ENCODE assay signal across 23 cellular contexts in genomic region chr11:27820249-27820648, GRCh38.
"Had no signal": no experiment of that assay in that cellular context is flagged by ENCODE, and none has a peak within 500 bp of the region (broad histone marks: within the 10 kb centered on the region; RNA-seq: fewer than 3 reads in every experiment).

No MANE protein-coding gene starts in this region.

- H3K4me3 ChIP-seq: sigmoid colon, testis, vagina had no signal

- H3K27me3 Mint-ChIP-seq: activated CD4-positive, alpha-beta memory T cell treated with anti-CD3 and anti-CD28 coated beads, Interleukin-2, amount 10 ng/mL, durations not matched to agents 7 days and 5 days; activated CD4-positive, alpha-beta T cell treated with anti-CD3 and anti-CD28 coated beads, Interleukin-2, amount 10 ng/mL, durations not matched to agents 24 days and 14 days; activated naive CD4-positive, alpha-beta T cell treated with anti-CD3 and anti-CD28 coated beads, Interleukin-2, amount 10 ng/mL, durations not matched to agents 7 days and 5 days; natural killer cell treated with Interleukin-12 subunit alpha and Interleukin-12 subunit beta and Interleukin-15 and Interleukin-18, amount 100 ng/mL, for 72 hours; stimulated activated naive B cell treated with anti-CD40 and anti-IgM and Interleukin-4, amounts not matched to agents 10 μg/mL and 1 μg/mL and 100 μg/mL, for 72 hours had no signal

- H3K36me3 Mint-ChIP-seq: activated naive CD4-positive, alpha-beta T cell treated with anti-CD3 and anti-CD28 coated beads, Interleukin-2, amount 10 ng/mL, durations not matched to agents 7 days and 5 days; natural killer cell treated with Interleukin-12 subunit alpha and Interleukin-12 subunit beta and Interleukin-15 and Interleukin-18, amount 100 ng/mL, for 72 hours; stimulated activated naive B cell treated with anti-CD40 and anti-IgM and Interleukin-4, amounts not matched to agents 10 μg/mL and 1 μg/mL and 100 μg/mL, for 72 hours had no signal

- H3K4me1 Mint-ChIP-seq: activated CD4-positive, alpha-beta memory T cell treated with anti-CD3 and anti-CD28 coated beads, Interleukin-2, amount 10 ng/mL, durations not matched to agents 7 days and 5 days; activated CD4-positive, alpha-beta T cell treated with anti-CD3 and anti-CD28 coated beads, Interleukin-2, amount 10 ng/mL, durations not matched to agents 24 days and 14 days; activated naive CD4-positive, alpha-beta T cell treated with anti-CD3 and anti-CD28 coated beads, Interleukin-2, amount 10 ng/mL, durations not matched to agents 7 days and 5 days; stimulated activated naive B cell treated with anti-CD40 and anti-IgM and Interleukin-4, amounts not matched to agents 10 μg/mL and 1 μg/mL and 100 μg/mL, for 72 hours had no signal

- H3K4me1 ChIP-seq: sigmoid colon, testis, vagina had no signal

- ATAC-seq: activated CD4-positive, CD25-positive, alpha-beta regulatory T cell treated with anti-CD3 and anti-CD28 coated beads, Interleukin-2, amount 50 U/mL, for 24 hours; left ventricle myocardium superior; stimulated activated naive B cell treated with anti-CD40 and anti-IgM and Interleukin-4, amounts not matched to agents 10 μg/mL and 1 μg/mL and 100 μg/mL, for 72 hours had no signal

- H3K4me3 Mint-ChIP-seq: activated CD4-positive, alpha-beta memory T cell treated with anti-CD3 and anti-CD28 coated beads, Interleukin-2, amount 10 ng/mL, durations not matched to agents 7 days and 5 days; activated CD4-positive, alpha-beta T cell treated with anti-CD3 and anti-CD28 coated beads, Interleukin-2, amount 10 ng/mL, durations not matched to agents 24 days and 14 days; activated naive CD4-positive, alpha-beta T cell treated with anti-CD3 and anti-CD28 coated beads, Interleukin-2, amount 10 ng/mL, durations not matched to agents 7 days and 5 days; natural killer cell treated with Interleukin-12 subunit alpha and Interleukin-12 subunit beta and Interleukin-15 and Interleukin-18, amount 100 ng/mL, for 72 hours; stimulated activated naive B cell treated with anti-CD40 and anti-IgM and Interleukin-4, amounts not matched to agents 10 μg/mL and 1 μg/mL and 100 μg/mL, for 72 hours; T-helper 2 cell treated with Interferon-gamma antibody and Interleukin-4, amounts not matched to agents 5 μg/mL and 100 μg/mL, for 36 hours had no signal

- H3K27me3 ChIP-seq: sigmoid colon, testis, vagina had no signal

- H3K9me3 ChIP-seq: sigmoid colon, testis, vagina had no signal

- H3K27ac Mint-ChIP-seq: activated CD4-positive, alpha-beta memory T cell treated with anti-CD3 and anti-CD28 coated beads, Interleukin-2, amount 10 ng/mL, durations not matched to agents 7 days and 5 days; activated CD4-positive, alpha-beta T cell treated with anti-CD3 and anti-CD28 coated beads, Interleukin-2, amount 10 ng/mL, durations not matched to agents 24 days and 14 days; activated naive CD4-positive, alpha-beta T cell treated with anti-CD3 and anti-CD28 coated beads, Interleukin-2, amount 10 ng/mL, durations not matched to agents 7 days and 5 days; natural killer cell treated with Interleukin-12 subunit alpha and Interleukin-12 subunit beta and Interleukin-15 and Interleukin-18, amount 100 ng/mL, for 72 hours; progenitor cell of endocrine pancreas; stimulated activated naive B cell treated with anti-CD40 and anti-IgM and Interleukin-4, amounts not matched to agents 10 μg/mL and 1 μg/mL and 100 μg/mL, for 72 hours; T-helper 2 cell treated with Interferon-gamma antibody and Interleukin-4, amounts not matched to agents 5 μg/mL and 100 μg/mL, for 36 hours had no signal

- H3K9me3 Mint-ChIP-seq: activated CD4-positive, alpha-beta memory T cell treated with anti-CD3 and anti-CD28 coated beads, Interleukin-2, amount 10 ng/mL, durations not matched to agents 7 days and 5 days; activated CD4-positive, alpha-beta T cell treated with anti-CD3 and anti-CD28 coated beads, Interleukin-2, amount 10 ng/mL, durations not matched to agents 24 days and 14 days; activated naive CD4-positive, alpha-beta T cell treated with anti-CD3 and anti-CD28 coated beads, Interleukin-2, amount 10 ng/mL, durations not matched to agents 7 days and 5 days; T-helper 2 cell treated with Interferon-gamma antibody and Interleukin-4, amounts not matched to agents 5 μg/mL and 100 μg/mL, for 36 hours had no signal

- H3K27ac ChIP-seq: epithelial cell of prostate, sigmoid colon, testis, vagina, VCaP had no signal

- DNase-seq: activated CD4-positive, alpha-beta memory T cell treated with anti-CD3 and anti-CD28 coated beads, Interleukin-2, amount 10 ng/mL, durations not matched to agents 7 days and 5 days; activated CD4-positive, alpha-beta T cell treated with anti-CD3 and anti-CD28 coated beads, Interleukin-2, amount 10 ng/mL, durations not matched to agents 24 days and 14 days; activated effector memory CD4-positive, alpha-beta T cell treated with anti-CD3 and anti-CD28 coated beads, Interleukin-2, amount 50 U/mL, for 16 hours; activated naive CD4-positive, alpha-beta T cell treated with anti-CD3 and anti-CD28 coated beads, Interleukin-2, amount 10 ng/mL, durations not matched to agents 7 days and 5 days; aorta; cerebellar nuclear complex; hippocampal formation; left ventricle myocardium superior; mammary epithelial cell; midbrain; sigmoid colon; stimulated activated CD4-positive, alpha-beta T cell treated with anti-CD3 and anti-CD28 coated beads, Interleukin-2, amount 100 ng/mL, for 48 hours; stimulated activated CD8-positive, alpha-beta memory T cell treated with anti-CD3 and anti-CD28 coated beads, Interleukin-4, amount 100 ng/mL, for 48 hours; stimulated activated naive B cell treated with anti-CD40 and anti-IgM and Interleukin-4, amounts not matched to agents 10 μg/mL and 1 μg/mL and 100 μg/mL, for 72 hours; testis; trophoblast cell had no signal

- H3K36me3 ChIP-seq: sigmoid colon, vagina had no signal
